ENCODE assay signal across 8 cellular contexts in the genomic region with DNA sequence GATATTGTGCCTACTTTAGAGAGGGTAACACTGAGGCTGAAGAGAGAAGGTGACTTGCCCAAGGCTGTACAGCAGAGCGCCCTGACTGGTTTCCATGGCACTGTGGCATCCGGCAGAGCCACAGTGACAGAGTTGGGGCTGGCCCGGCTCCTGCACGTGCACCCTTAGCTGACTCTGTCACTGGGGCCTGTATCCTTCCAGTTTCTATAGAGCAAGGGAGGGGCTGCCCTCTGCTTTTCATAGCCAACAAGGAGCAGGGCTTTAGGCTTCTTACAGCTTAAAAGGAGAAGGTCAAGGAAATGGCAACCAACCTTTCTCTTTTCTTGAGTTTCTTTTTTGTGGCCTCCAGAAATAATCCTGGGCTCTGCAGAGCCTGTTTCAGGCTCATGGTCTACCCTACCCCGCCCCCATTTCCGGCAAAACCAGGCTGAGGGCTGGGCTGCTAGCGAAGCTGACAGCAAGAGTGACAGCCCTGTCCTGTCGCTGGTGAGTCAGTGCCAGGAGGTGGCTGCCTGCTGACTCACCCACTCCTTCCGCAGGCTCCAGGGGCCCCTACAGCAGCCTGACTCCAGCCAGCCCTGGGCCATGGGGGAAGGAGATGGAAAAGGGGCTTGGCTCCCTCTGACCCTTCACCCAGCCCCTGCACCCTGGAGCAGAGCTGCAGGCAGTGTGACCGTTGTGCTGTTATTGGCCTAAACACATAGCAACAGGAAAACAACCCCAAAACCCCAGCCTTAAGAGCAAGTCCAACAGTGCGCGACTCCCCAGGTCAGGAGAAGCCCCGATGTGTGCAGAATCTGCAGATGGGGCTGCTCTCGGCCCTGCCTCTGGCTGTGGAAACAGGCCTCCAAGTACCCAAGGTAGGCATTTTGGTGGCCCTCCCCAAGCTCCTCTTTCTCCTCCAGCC. TPM values are rescaled to one million over a fixed set of nuclear protein-coding genes. Genes with fewer than 3 reads are reported as not detected.
DNase-seq lines count a peak whose midpoint lies in the region; ATAC-seq and TF ChIP-seq lines count a peak whose summit lies in the region.

No MANE protein-coding gene starts in this region.

- H3K27ac ChIP-seq in CD4-positive, CD25-positive, alpha-beta regulatory T cell (ENCODE audit: insufficient read depth, low read length, poor library complexity, severe bottlenecking) = peak overlapping the region; percentile 98

- peaks cover 91% of the 10 kb centered on the region for H3K4me1 ChIP-seq in CD4-positive, CD25-positive, alpha-beta regulatory T cell (ENCODE audit: control insufficient read depth, insufficient read depth, low read length, poor library complexity, severe bottlenecking)

- ATAC-seq in CD4-positive, CD25-positive, alpha-beta regulatory T cell (ENCODE audit: low read depth in 2 of 2) = peak; percentile 87 to 88
- ATAC-seq in GM19395 (IDR thresholded peaks at IDR 0.05; ENCODE audit: unreplicated experiment) (peak; percentile 86), HG03460 (IDR thresholded peaks at IDR 0.05; ENCODE audit: unreplicated experiment) (peak; percentile 74)

- H3K4me3 Mint-ChIP-seq in CD4-positive, CD25-positive, alpha-beta regulatory T cell = peak overlapping the region; percentile 73 to 89 (median 84)
- H3K4me3 Mint-ChIP-seq in progenitor cell of endocrine pancreas (ENCODE audit: low read depth) = no peak overlapping the region

- peak overlapping the region; percentile 68 for H3K4me3 ChIP-seq in CD4-positive, CD25-positive, alpha-beta regulatory T cell (ENCODE audit: low read depth, low read length)

- H3K9me3 ChIP-seq in CD4-positive, CD25-positive, alpha-beta regulatory T cell (ENCODE audit: control insufficient read depth in 2 of 2, low read length in 2 of 2) = no peaks in the 10 kb centered on the region

- no peaks in the 10 kb centered on the region for H3K27me3 Mint-ChIP-seq in CD4-positive, CD25-positive, alpha-beta regulatory T cell
- H3K27me3 Mint-ChIP-seq in progenitor cell of endocrine pancreas = no peaks in the 10 kb centered on the region

- H3K36me3 ChIP-seq in CD4-positive, CD25-positive, alpha-beta regulatory T cell (ENCODE audit: control insufficient read depth, insufficient read depth, low read length) = peaks cover 5% of the 10 kb centered on the region

- H3K27me3 ChIP-seq in CD4-positive, CD25-positive, alpha-beta regulatory T cell (ENCODE audit: control insufficient read depth, insufficient read depth, low read length) = no peaks in the 10 kb centered on the region

- peaks cover 0 to 95% (median 68%) of the 10 kb centered on the region in 4 donors for H3K4me1 Mint-ChIP-seq in CD4-positive, CD25-positive, alpha-beta regulatory T cell
- H3K4me1 Mint-ChIP-seq in progenitor cell of endocrine pancreas (ENCODE audit: low read depth) = peaks cover 6% of the 10 kb centered on the region

- TF ChIP-seq CTCF in progenitor cell of endocrine pancreas (IDR thresholded peaks at IDR 0.05; ENCODE audit: unreplicated experiment) = no peak

- no peaks in the 10 kb centered on the region for H3K9me3 Mint-ChIP-seq in CD4-positive, CD25-positive, alpha-beta regulatory T cell
- no peaks in the 10 kb centered on the region for H3K9me3 Mint-ChIP-seq in progenitor cell of endocrine pancreas (ENCODE audit: low read depth)

- peak overlapping the region; percentile 98 to 99 (median 99) for H3K27ac Mint-ChIP-seq in CD4-positive, CD25-positive, alpha-beta regulatory T cell
- peak overlapping the region; percentile 82 for H3K27ac Mint-ChIP-seq in progenitor cell of endocrine pancreas

- intact Hi-C loops in head of caudate nucleus (cut with DNase I) = no loop called here

- H3K36me3 Mint-ChIP-seq in CD4-positive, CD25-positive, alpha-beta regulatory T cell = no peaks in the 10 kb centered on the region
- H3K36me3 Mint-ChIP-seq in progenitor cell of endocrine pancreas (ENCODE audit: insufficient read depth) = no peaks in the 10 kb centered on the region

- peak; percentile 91 to 97 (median 94) for DNase-seq in CD4-positive, CD25-positive, alpha-beta regulatory T cell
- DNase-seq in SIG-M5 treated with dmso at 0.1 percent for 504 hours (lab: John Stamatoyannopoulos, UW; ENCODE audit: unreplicated experiment) (peak; percentile 97), head of caudate nucleus (peak; percentile 76 to 98 (median 90)), progenitor cell of endocrine pancreas (ENCODE audit: low spot score, unreplicated experiment) (no peak), ureter (ENCODE audit: low spot score) (peak; percentile 93)
- peak; percentile 47 to 89 (median 76) for DNase-seq in activated naive CD4-positive, alpha-beta T cell (lab: John Stamatoyannopoulos, UW)

RNA-seq across cellular contexts. Expression of a gene that starts 29.8 kb away (rescaled TPM):
- 73.3 TPM for total RNA-seq in CD4-positive, CD25-positive, alpha-beta regulatory T cell
- 10 to 100 TPM in 1 of 4 donors, 1 to 10 TPM in 3; 6.9 to 12.9 (median 8.2) TPM for polyA plus RNA-seq in CD4-positive, CD25-positive, alpha-beta regulatory T cell
- total RNA-seq in progenitor cell of endocrine pancreas = 23.8 and 28.1 TPM in 2 replicates
- total RNA-seq in ureter = 19.4 TPM
